17 cellular contexts compared by ENCODE assay signal in genomic region chr10:92758594-92758993, GRCh38.
"Had no signal": no experiment of that assay in that cellular context is flagged by ENCODE, and none has a peak within 500 bp of the region (broad histone marks: within the 10 kb centered on the region; RNA-seq: fewer than 3 reads in every experiment).

No MANE protein-coding gene starts in this region.

- H3K4me1 ChIP-seq: parathyroid adenoma, suprapubic skin had no signal

- H3K36me3 ChIP-seq: suprapubic skin, upper lobe of right lung had no signal

- ATAC-seq: activated naive CD8-positive, alpha-beta T cell treated with anti-CD3 and anti-CD28 coated beads, Interleukin-2, amount 50 U/mL, for 24 hours; activated T-helper 17 cell treated with anti-CD3 and anti-CD28 coated beads, Interleukin-2, amount 50 U/mL, for 72 hours; naive thymus-derived CD4-positive, alpha-beta T cell; upper lobe of right lung had no signal

- H3K27me3 Mint-ChIP-seq: dendritic cell treated with granulocyte-macrophage colony-stimulating factor and Interleukin-4, amounts not matched to agents 40 ng/mL and 50 ng/mL, for 4 days had no signal

- H3K27ac ChIP-seq: parathyroid adenoma, suprapubic skin, upper lobe of right lung had no signal

- H3K27me3 ChIP-seq: suprapubic skin, upper lobe of right lung had no signal

- DNase-seq: activated CD4-positive, alpha-beta T cell treated with anti-CD3 and anti-CD28 coated beads for 1 hour; activated CD4-positive, alpha-beta T cell treated with anti-CD3 and anti-CD28 coated beads, Interleukin-2, amount 50 U/mL, for 48 hours; activated naive CD4-positive, alpha-beta T cell treated with anti-CD3 and anti-CD28 coated beads for 36 hours; activated naive CD8-positive, alpha-beta T cell treated with anti-CD3 and anti-CD28 coated beads, Interleukin-2, amount 50 U/mL, for 24 hours; aorta; effector memory CD4-positive, alpha-beta T cell; naive thymus-derived CD4-positive, alpha-beta T cell; stimulated activated CD4-positive, alpha-beta T cell treated with anti-CD3 and anti-CD28 coated beads, Interleukin-15, amount 100 ng/mL, for 24 hours; stimulated activated CD4-positive, alpha-beta T cell treated with anti-CD3 and anti-CD28 coated beads, Interleukin-4, amount 100 ng/mL, for 1 hour; stimulated activated naive CD4-positive, alpha-beta T cell treated with Interleukin-2 at 50 U/mL for 16 hours; T-helper 1 cell; T1000; upper lobe of right lung had no signal

- H2AFZ ChIP-seq: parathyroid adenoma had no signal

- H3K4me3 ChIP-seq: suprapubic skin, upper lobe of right lung had no signal

- H3K79me2 ChIP-seq: parathyroid adenoma had no signal

- H3K9ac ChIP-seq: parathyroid adenoma had no signal

- H3K4me3 Mint-ChIP-seq: activated naive CD4-positive, alpha-beta T cell treated with anti-CD3 and anti-CD28 coated beads for 36 hours; activated naive CD8-positive, alpha-beta T cell treated with anti-CD3 and anti-CD28 coated beads, Interleukin-2, amount 50 U/mL, for 24 hours; activated T-helper 17 cell treated with anti-CD3 and anti-CD28 coated beads, Interleukin-2, amount 50 U/mL, for 72 hours; dendritic cell treated with granulocyte-macrophage colony-stimulating factor and Interleukin-4, amounts not matched to agents 40 ng/mL and 50 ng/mL, for 4 days; naive thymus-derived CD4-positive, alpha-beta T cell had no signal

- H3K9me3 ChIP-seq: suprapubic skin, upper lobe of right lung had no signal

- H3K4me1 Mint-ChIP-seq: activated T-helper 17 cell treated with anti-CD3 and anti-CD28 coated beads, Interleukin-2, amount 50 U/mL, for 72 hours had no signal

- H3K27ac Mint-ChIP-seq: activated naive CD4-positive, alpha-beta T cell treated with anti-CD3 and anti-CD28 coated beads for 36 hours; activated naive CD8-positive, alpha-beta T cell treated with anti-CD3 and anti-CD28 coated beads, Interleukin-2, amount 50 U/mL, for 24 hours; activated T-helper 17 cell treated with anti-CD3 and anti-CD28 coated beads, Interleukin-2, amount 50 U/mL, for 72 hours; naive thymus-derived CD4-positive, alpha-beta T cell had no signal

- H3K9me3 Mint-ChIP-seq: activated naive CD4-positive, alpha-beta T cell treated with anti-CD3 and anti-CD28 coated beads for 36 hours; activated naive CD8-positive, alpha-beta T cell treated with anti-CD3 and anti-CD28 coated beads, Interleukin-2, amount 50 U/mL, for 24 hours; activated T-helper 17 cell treated with anti-CD3 and anti-CD28 coated beads, Interleukin-2, amount 50 U/mL, for 72 hours; naive thymus-derived CD4-positive, alpha-beta T cell had no signal
